1 cellular context compared by ENCODE assay signal in the genomic region with DNA sequence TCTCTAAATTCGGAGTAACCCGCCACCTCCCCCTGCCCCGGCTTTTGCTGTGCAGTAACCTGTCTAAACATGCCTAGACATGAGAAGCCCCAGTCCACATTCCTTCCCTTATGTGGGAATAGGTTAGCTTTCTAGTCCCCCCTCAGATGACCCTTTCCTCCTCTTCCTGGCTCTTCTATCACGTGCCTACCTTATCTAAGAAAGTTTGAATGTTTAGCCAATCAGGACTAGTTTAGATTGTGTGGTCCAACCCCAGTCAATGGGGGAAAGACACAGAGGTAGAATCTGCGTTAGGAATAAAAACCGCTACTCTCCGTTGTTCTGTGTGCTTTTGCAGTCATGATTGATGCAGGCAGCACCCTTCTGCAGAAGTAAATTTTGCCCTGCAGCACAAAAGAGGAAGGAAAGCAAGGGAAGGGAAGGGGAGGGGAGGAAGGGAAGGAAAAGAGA.
TF ChIP-seq lines count a peak whose summit lies in the region.

No MANE protein-coding gene starts in this region.

TF ChIP-seq in GM23338, 12 proteins besides CTCF, POLR2A, EP300 and RAD21 (continued from another document):
- TF ChIP-seq ZNF462 (CRISPR knock-in tag; IDR thresholded peaks at IDR 0.05) (no peak), EZH2phosphoT487 (IDR thresholded peaks at IDR 0.05; ENCODE audit: unreplicated experiment) (no peak), POLR2AphosphoS5 (IDR thresholded peaks at IDR 0.05; ENCODE audit: low read depth) (no peak), JUNB (IDR thresholded peaks at IDR 0.05; ENCODE audit: unreplicated experiment) (no peak), ZNF114 (CRISPR knock-in tag; IDR thresholded peaks at IDR 0.05) (no peak), ZNF331 (CRISPR knock-in tag; IDR thresholded peaks at IDR 0.05; ENCODE audit: low read depth) (no peak), NANOG (IDR thresholded peaks at IDR 0.05; ENCODE audit: borderline replicate concordance) (no peak), CREB1 (CRISPR knock-in tag; IDR thresholded peaks at IDR 0.05; ENCODE audit: low read depth) (no peak)
